Comparison of ENCODE assay signal across 3 cellular contexts in genomic region chr18:11801573-11801972, GRCh38.
TF ChIP-seq lines count a peak whose summit lies in the region.

No MANE protein-coding gene starts in this region.

TF ChIP-seq in HepG2, 621 proteins besides CTCF, POLR2A, EP300 and RAD21:
- TF ChIP-seq DR1 (CRISPR knock-in tag; IDR thresholded peaks at IDR 0.05) (no peak), MYPOP (CRISPR knock-in tag; IDR thresholded peaks at IDR 0.05) (no peak), ATF7 (IDR thresholded peaks at IDR 0.05) (peak; percentile 79), ATF7 (CRISPR knock-in tag; IDR thresholded peaks at IDR 0.05) (no peak)
TF ChIP-seq in HepG2: peak in this region for 1.

TF ChIP-seq in HEK293, 187 proteins besides CTCF, POLR2A, EP300 and RAD21:
- TF ChIP-seq ZNF837 (tag by site-specific recombination; IDR thresholded peaks at IDR 0.05) (no peak), ATF2 (tag by site-specific recombination; IDR thresholded peaks at IDR 0.05; ENCODE audit: low read depth) (peak; percentile 49; the same call in 1 of the 2 replicates)
TF ChIP-seq in HEK293: peak in this region for 1.

TF ChIP-seq in K562, 482 proteins besides CTCF, POLR2A, EP300 and RAD21:
- TF ChIP-seq SLC30A9 (CRISPR knock-in tag; IDR thresholded peaks at IDR 0.05) (no peak), CBFA2T2 (conservative IDR thresholded peaks at IDR 0.05) (no peak), ATF3 (IDR thresholded peaks at IDR 0.05) (peak; percentile 68), ATF3 (CRISPR knock-in tag; conservative IDR thresholded peaks at IDR 0.05) (no peak), ATF7 (IDR thresholded peaks at IDR 0.05) (peak; percentile 67; the same call in 1 of the 2 replicates), CEBPB (tag; IDR thresholded peaks at IDR 0.05) (no peak)
